In genomic region chr22:44952863-44953790, GRCh38 we compare ENCODE assay signal across 19 cellular contexts. TPM values are rescaled to one million over a fixed set of nuclear protein-coding genes. Genes with fewer than 3 reads are reported as not detected.
"Had no signal": no experiment of that assay in that cellular context is flagged by ENCODE, and none has a peak within 500 bp of the region (broad histone marks: within the 10 kb centered on the region; RNA-seq: fewer than 3 reads in every experiment).

No MANE protein-coding gene starts in this region.

- H3K79me2 ChIP-seq: parathyroid adenoma had no signal

- DNase-seq: activated CD4-positive, alpha-beta T cell treated with anti-CD3 and anti-CD28 coated beads for 4 hours; activated CD8-positive, alpha-beta memory T cell treated with anti-CD3 and anti-CD28 coated beads, Interleukin-2, amount 50 U/mL, for 48 hours; activated gamma-delta T cell; activated naive CD8-positive, alpha-beta T cell treated with anti-CD3 and anti-CD28 coated beads for 36 hours; activated T-cell treated with anti-CD3 and anti-CD28 coated beads, Interleukin-2, amount 50 U/mL, for 72 hours; amygdala; effector CD8-positive, alpha-beta T cell; foreskin keratinocyte; left cardiac atrium; naive B cell; stimulated activated CD4-positive, alpha-beta T cell treated with anti-CD3 and anti-CD28 coated beads, Interleukin-12 subunit alpha, Interleukin-12 subunit beta, amount 100 ng/mL, for 4 hours; stimulated activated CD4-positive, alpha-beta T cell treated with anti-CD3 and anti-CD28 coated beads, Interleukin-2, amount 100 ng/mL, for 24 hours; T-helper 17 cell; WERI-Rb-1 had no signal

- ATAC-seq: activated T-cell treated with anti-CD3 and anti-CD28 coated beads, Interleukin-2, amount 50 U/mL, for 72 hours; foreskin keratinocyte; left cardiac atrium; stimulated activated effector memory CD8-positive, alpha-beta T cell treated with anti-CD3 and anti-CD28 coated beads, Interleukin-12 subunit alpha, Interleukin-12 subunit beta, amount 100 ng/mL, for 72 hours; T-helper 17 cell had no signal

- H3K4me1 ChIP-seq: foreskin keratinocyte, parathyroid adenoma had no signal

- H3K4me3 ChIP-seq: lung had no signal

- H2AFZ ChIP-seq: parathyroid adenoma had no signal

- H3K27ac ChIP-seq: foreskin keratinocyte, neutrophil, parathyroid adenoma, WERI-Rb-1 had no signal

- H3K9me3 ChIP-seq: neutrophil had no signal

- H3K36me3 ChIP-seq: neutrophil had no signal

- H3K9ac ChIP-seq: parathyroid adenoma had no signal

RNA-seq across cellular contexts. Expression of gene PHF21B, which starts 56.7 kb away (rescaled TPM):
- total RNA-seq: renal cortical epithelial cell, T-helper 17 cell had no signal
